In the genomic region with DNA sequence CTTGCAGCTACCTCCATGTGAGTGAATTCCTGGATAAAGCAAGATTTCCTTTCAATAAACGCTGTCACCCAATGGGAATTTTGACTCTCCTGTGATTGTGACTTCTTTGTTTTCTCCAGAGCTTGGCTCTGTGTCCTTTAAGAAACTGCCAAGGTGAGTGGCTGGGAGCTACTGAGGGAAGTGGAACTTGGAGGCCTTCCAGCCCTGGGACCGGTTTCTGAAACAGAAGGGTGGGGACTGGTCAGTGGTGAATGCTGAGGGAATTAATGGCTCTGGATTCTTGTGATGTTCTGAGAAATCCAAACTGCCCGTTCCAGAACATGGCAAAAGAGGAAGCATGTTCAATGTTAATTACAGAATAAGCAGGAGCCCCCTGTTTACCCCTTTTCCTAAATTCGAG, we compare ENCODE assay signal across 16 cellular contexts. TPM values are rescaled to one million over a fixed set of nuclear protein-coding genes. Genes with fewer than 3 reads are reported as not detected.
A peak's percentile ranks its signal among the peaks of the same experiment; 100 is the strongest.
DNase-seq lines count a peak whose midpoint lies in the region; ATAC-seq and TF ChIP-seq lines count a peak whose summit lies in the region.
"Had no signal": no experiment of that assay in that cellular context is flagged by ENCODE, and none has a peak within 500 bp of the region (broad histone marks: within the 10 kb centered on the region; RNA-seq: fewer than 3 reads in every experiment).

No MANE protein-coding gene starts in this region.

- TF ChIP-seq POLR2A in uterus (IDR thresholded peaks at IDR 0.05) = no peak

- no peak overlapping the region for H3K4me3 ChIP-seq in cardiac muscle cell
- H3K4me3 ChIP-seq in neuronal stem cell (ENCODE audit: low read length in 2 of 2) = no peak overlapping the region
- H3K4me3 ChIP-seq in uterus = no peak overlapping the region
- H3K4me3 ChIP-seq: GM12878 had no signal

- H3K4ac ChIP-seq in neuronal stem cell (ENCODE audit: low read length) = peak overlapping the region; percentile 20

- H3K9ac ChIP-seq in neuronal stem cell (ENCODE audit: low read depth, low read length, poor library complexity) = no peak overlapping the region

- DNase-seq in Right ventricle myocardium inferior (ENCODE audit: missing footprints) (no peak), cardiac septum (ENCODE audit: low spot score) (no peak), cardiac muscle cell (ENCODE audit: low read depth in 1 of 2, low spot score in 1 of 2) (no peak), neuronal stem cell (ENCODE audit: low spot score) (no peak), uterus (peak in 1 of 2 donors; percentile 62), EL (no peak)
- no peak for DNase-seq in stimulated activated CD4-positive, alpha-beta T cell treated with anti-CD3 and anti-CD28 coated beads, Interleukin-12 subunit alpha, Interleukin-12 subunit beta, amount 100 ng/mL, for 4 hours
- DNase-seq: activated B cell treated with CpG ODN at 0.5 μM for 24 hours, cerebellar nuclear complex, DMS153, MM.1S, NCI-H446 had no signal

- no peak overlapping the region for H2AFZ ChIP-seq in neuronal stem cell (ENCODE audit: low read length)

- H3K9me3 ChIP-seq in cardiac muscle cell (ENCODE audit: low read depth) = no peaks in the 10 kb centered on the region
- no peaks in the 10 kb centered on the region for H3K9me3 ChIP-seq in neuronal stem cell (replicated peaks in 1 of 2; ENCODE audit: control insufficient read depth in 2 of 2, insufficient read depth in 1 of 2, low read depth in 1 of 2, low read length in 2 of 2)
- no peaks in the 10 kb centered on the region for H3K9me3 ChIP-seq in uterus

- peak overlapping the region; percentile 93 for H3K18ac ChIP-seq in neuronal stem cell (ENCODE audit: low read length)

- H3K27me3 ChIP-seq in cardiac muscle cell (no peaks in the 10 kb centered on the region), neuronal stem cell (ENCODE audit: control insufficient read depth in 3 of 3, insufficient read depth in 3 of 3, low read depth in 1 of 3, low read length in 3 of 3) (no peaks in the 10 kb centered on the region), uterus (no peaks in the 10 kb centered on the region)

- ATAC-seq in Right ventricle myocardium inferior (peak; percentile 54), GM18858 (IDR thresholded peaks at IDR 0.05; ENCODE audit: unreplicated experiment) (no peak)
- ATAC-seq: GM12878 had no signal

- no peak overlapping the region for H2BK120ac ChIP-seq in neuronal stem cell (ENCODE audit: low read depth, low read length)

- no peak overlapping the region for H3K23ac ChIP-seq in neuronal stem cell (ENCODE audit: low read depth, low read length, poor library complexity)

- no peak overlapping the region for H4K8ac ChIP-seq in neuronal stem cell (ENCODE audit: low read depth, low read length)

- peaks cover 45% of the 10 kb centered on the region for H3K36me3 ChIP-seq in cardiac muscle cell
- H3K36me3 ChIP-seq in neuronal stem cell (replicated peaks in 1 of 2; ENCODE audit: control insufficient read depth in 2 of 2, insufficient read depth in 2 of 2, low read length in 2 of 2) = no peaks in the 10 kb centered on the region
- no peaks in the 10 kb centered on the region for H3K36me3 ChIP-seq in uterus

- H3K14ac ChIP-seq in neuronal stem cell (ENCODE audit: low read length) = no peak overlapping the region

- H2AK5ac ChIP-seq in neuronal stem cell (ENCODE audit: low read depth, low read length) = no peak overlapping the region

- H3K79me1 ChIP-seq in neuronal stem cell (ENCODE audit: low read depth, low read length) = no peaks in the 10 kb centered on the region

- intact Hi-C loops in Right ventricle myocardium inferior (cut with DNase I) = loop anchor here (5.0 kb wide), 1 partner anchor 522 kb away; no protein-coding TSS in a partner anchor
- intact Hi-C loops in cardiac septum (cut with DNase I) = loop anchor here (10.0 kb wide), 1 partner anchor 154 kb away; a partner anchor contains a TSS
- intact Hi-C loops in uterus (cut with DNase I; ENCODE audit: low total_unique reads) = no loop called here

- H3K4me2 ChIP-seq in neuronal stem cell (ENCODE audit: insufficient read depth, low read length, poor library complexity, severe bottlenecking) = no peak overlapping the region

- H2BK5ac ChIP-seq in neuronal stem cell (ENCODE audit: low read length) = peak overlapping the region; percentile 89

- H3K27ac ChIP-seq in cardiac muscle cell (peak overlapping the region; percentile 97), neuronal stem cell (replicated peaks; ENCODE audit: low read length) (peak overlapping the region; percentile 91), uterus (peak overlapping the region; percentile 61 to 80)
- H3K27ac ChIP-seq: 22Rv1 had no signal

- peaks cover 52% of the 10 kb centered on the region for H3K4me1 ChIP-seq in cardiac muscle cell (ENCODE audit: low read depth)
- peaks cover 16 to 32% of the 10 kb centered on the region in 2 donors for H3K4me1 ChIP-seq in neuronal stem cell (ENCODE audit: control insufficient read depth in 2 of 2, insufficient read depth in 1 of 2, low read depth in 1 of 2, low read length in 2 of 2)
- no peaks in the 10 kb centered on the region for H3K4me1 ChIP-seq in uterus

- no peak overlapping the region for H4K91ac ChIP-seq in neuronal stem cell (ENCODE audit: low read depth, low read length, poor library complexity)

- TF ChIP-seq CTCF in cardiac muscle cell (IDR thresholded peaks at IDR 0.05; ENCODE audit: low read depth, low read length) = no peak
- no peak for TF ChIP-seq CTCF in uterus (IDR thresholded peaks at IDR 0.05)

- H2BK15ac ChIP-seq in neuronal stem cell (ENCODE audit: low read length) = no peak overlapping the region

- no peak overlapping the region for H2BK12ac ChIP-seq in neuronal stem cell (ENCODE audit: low read length)

- no CpG with 5 or more reads among the region's 4 CpGs for WGBS in neuronal stem cell (ENCODE audit: extremely low coverage in 2 of 2, insufficient read length in 2 of 2, insufficient replicate concordance in 1 of 2), 2 donors

RNA-seq across cellular contexts. Expression of a gene that starts 41.1 kb away (rescaled TPM):
- total RNA-seq in Right ventricle myocardium inferior (869 TPM), cardiac septum (658 TPM), cardiac muscle cell (103 and 143 TPM in 2 replicates), uterus (10 to 100 TPM in 3 of 4 donors, 1 to 10 TPM in 1; 7.7 to 22.5 (median 18.2) TPM)
- polyA plus RNA-seq in cardiac muscle cell = 175 and 230 TPM in 2 replicates
- polyA plus RNA-seq in neuronal stem cell (2013, experiment 1 of 2) = 0.64 TPM
- 0.76 TPM for polyA plus RNA-seq in neuronal stem cell (2013, experiment 2 of 2)
- total RNA-seq: activated T-helper 1 cell treated with anti-CD3 and anti-CD28 coated beads, Interleukin-12 subunit alpha, Interleukin-12 subunit beta, Interleukin-2, Interleukin-4 antibody, amounts not matched to agents 30 ng/mL and 10 ng/mL and 1 ng/mL, durations not matched to agents 14 hours and 24 hours and 36 hours; GM12878 had no signal
- polyA plus RNA-seq: GM12878 had no signal
